In the genomic region with DNA sequence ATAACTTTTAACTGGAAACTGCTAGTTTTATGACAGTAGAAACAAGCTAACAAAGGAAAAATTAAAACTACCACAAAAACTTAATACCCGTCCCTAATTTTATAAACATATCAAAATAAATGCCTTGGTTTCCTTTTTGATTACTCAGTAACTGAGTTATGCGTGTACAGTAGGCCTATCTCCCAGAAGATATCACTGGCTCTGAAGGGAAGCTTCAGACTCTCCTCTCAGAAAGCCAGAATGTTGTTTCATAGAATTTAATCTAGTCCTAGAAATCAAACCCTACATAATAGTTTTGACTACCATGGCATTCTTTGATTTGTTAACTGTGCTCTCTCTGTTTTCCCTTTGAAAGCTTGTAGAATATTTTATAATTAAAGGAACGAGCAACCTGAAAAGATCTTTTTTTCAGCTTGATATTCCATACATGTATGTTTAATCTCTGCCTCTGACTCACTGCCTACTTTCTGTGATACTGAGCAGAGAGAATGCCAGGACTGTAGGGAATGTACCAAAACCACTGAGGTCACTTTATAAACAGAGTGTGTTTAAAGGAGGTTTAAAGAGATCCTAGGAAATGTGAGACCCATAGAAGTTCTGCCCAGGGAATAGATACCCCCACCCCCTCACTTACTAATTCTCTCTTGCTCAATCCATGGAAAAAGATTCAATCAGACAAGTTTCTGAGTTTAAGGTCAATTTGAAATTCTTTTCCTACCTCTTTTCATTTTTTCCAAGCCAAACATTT, we compare ENCODE assay signal across 9 cellular contexts.
DNase-seq lines count a peak whose midpoint lies in the region; ATAC-seq lines count a peak whose summit lies in the region.
"Had no signal": no experiment of that assay in that cellular context is flagged by ENCODE, and none has a peak within 500 bp of the region (broad histone marks: within the 10 kb centered on the region; RNA-seq: fewer than 3 reads in every experiment).

No MANE protein-coding gene starts in this region.

- DNase-seq in COLO829 (ENCODE audit: low spot score) (peak; percentile 76), SJCRH30 (peak; percentile 48 to 77), fibroblast of the conjunctiva (ENCODE audit: low read depth) (peak; percentile 86), non-pigmented ciliary epithelial cell (ENCODE audit: low read depth) (peak; percentile 98), anterior cingulate cortex (lab: John Stamatoyannopoulos, UW) (no peak), RPMI8226 (no peak)
- no peak for DNase-seq in activated CD8-positive, alpha-beta memory T cell treated with anti-CD3 and anti-CD28 coated beads for 24 hours
- DNase-seq: T-helper 9 cell had no signal

- peak overlapping the region; percentile 73 for H3K27ac ChIP-seq in SJCRH30

- H3K4me3 ChIP-seq in SJCRH30 = peak overlapping the region; percentile 7; the same call in 1 of the 2 replicates

- H3K9me3 ChIP-seq in SJCRH30 (replicated peaks) = no peaks in the 10 kb centered on the region

- H3K4me1 ChIP-seq in SJCRH30 = peaks cover 16% of the 10 kb centered on the region

- no peaks in the 10 kb centered on the region for H3K36me3 ChIP-seq in SJCRH30

- no peak for ATAC-seq in GM19023 (IDR thresholded peaks at IDR 0.05; ENCODE audit: unreplicated experiment)

- H3K27me3 ChIP-seq in SJCRH30 = no peaks in the 10 kb centered on the region

Comparison
In these comparisons a context has a peak if more than half of its experiments do, and no peak if none do; other contexts are left out.
1. DNase-seq: peak in COLO829 (single experiment), SJCRH30 (2 of 2), fibroblast of the conjunctiva (single experiment) and non-pigmented ciliary epithelial cell (single experiment); none in anterior cingulate cortex (0 of 58), RPMI8226 (single experiment) and activated CD8-positive, alpha-beta memory T cell treated with anti-CD3 and anti-CD28 coated beads for 24 hours (single experiment).